8 cellular contexts compared by ENCODE assay signal in genomic region chr9:88051138-88051537, GRCh38.
"Had no signal": no experiment of that assay in that cellular context is flagged by ENCODE, and none has a peak within 500 bp of the region (broad histone marks: within the 10 kb centered on the region; RNA-seq: fewer than 3 reads in every experiment).

No MANE protein-coding gene starts in this region.

- FAIRE-seq: HTR-8/SVneo, K562 had no signal

- DNase-seq: GM23248, H7, HFFc6, IMR-90 had no signal

- H3K27ac ChIP-seq: GM23248 had no signal

- ATAC-seq: HCT116, K562 had no signal

- H3K4me1 ChIP-seq: HAP-1 had no signal

- H2AFZ ChIP-seq: GM23248 had no signal

- H3K4me3 Mint-ChIP-seq: HFFc6 had no signal

- H3K9ac ChIP-seq: GM23248 had no signal

- H3K9me3 ChIP-seq: HAP-1 had no signal

- H3K27ac Mint-ChIP-seq: HFFc6 had no signal

- H3K4me3 ChIP-seq: GM23248, HAP-1, K562 had no signal

- H3K36me3 ChIP-seq: HAP-1 had no signal
